Comparison of ENCODE assay signal across 10 cellular contexts in genomic region chr14:35155962-35156361, GRCh38. TPM values are rescaled to one million over a fixed set of nuclear protein-coding genes. Genes with fewer than 3 reads are reported as not detected.
DNase-seq lines count a peak whose midpoint lies in the region; TF ChIP-seq lines count a peak whose summit lies in the region.
"Had no signal": no experiment of that assay in that cellular context is flagged by ENCODE, and none has a peak within 500 bp of the region (broad histone marks: within the 10 kb centered on the region; RNA-seq: fewer than 3 reads in every experiment).

No MANE protein-coding gene starts in this region.

- no peaks in the 10 kb centered on the region for H3K27me3 Mint-ChIP-seq in MCF 10A (ENCODE audit: insufficient read depth, unreplicated experiment)

- CTCF ChIA-PET in MCF 10A (lab: Yijun Ruan, JAX), result interaction anchor here (0.6 to 1.3 kb wide), 5 partner anchors 56 to 483 kb away, joined by 3 to 6 read pairs (median 3); no protein-coding TSS in a partner anchor

- no peaks in the 10 kb centered on the region for H3K9me3 Mint-ChIP-seq in MCF 10A (ENCODE audit: unreplicated experiment)

- no peak overlapping the region for H3K4me3 ChIP-seq in breast epithelium
- no peak overlapping the region for H3K4me3 ChIP-seq in SJCRH30
- no peak overlapping the region for H3K4me3 ChIP-seq in fibroblast of the aortic adventitia (ENCODE audit: low read depth, low read length)
- no peak overlapping the region for H3K4me3 ChIP-seq in tibial nerve
- no peak overlapping the region for H3K4me3 ChIP-seq in MG63
- H3K4me3 ChIP-seq in coronary artery, result no peak overlapping the region
- H3K4me3 ChIP-seq: heart right ventricle had no signal

- POLR2A ChIA-PET in MCF 10A (lab: Yijun Ruan, JAX), result interaction anchor here (0.7 to 2.4 kb wide), 14 partner anchors 9 to 249 kb away, joined by 3 to 10 read pairs (median 4); partner anchors contain the start of genes NFKBIA, PPP2R3C and PSMA6

- WGBS in tibial nerve, 2 donors, result 7 to 13% methylated on average over 1 of the region's 1 CpG

- TF ChIP-seq EP300 in tibial nerve (IDR thresholded peaks at IDR 0.05), result no peak

- peak overlapping the region; percentile 62 for H3K27ac Mint-ChIP-seq in MCF 10A (ENCODE audit: low read depth, unreplicated experiment)

- H3K9me3 ChIP-seq in breast epithelium (no peaks in the 10 kb centered on the region), SJCRH30 (replicated peaks) (no peaks in the 10 kb centered on the region), tibial nerve (no peaks in the 10 kb centered on the region), MG63 (no peaks in the 10 kb centered on the region)
- H3K9me3 ChIP-seq: heart right ventricle had no signal

- no peak for TF ChIP-seq CTCF in MCF 10A (IDR thresholded peaks at IDR 0.05; ENCODE audit: unreplicated experiment)
- TF ChIP-seq CTCF in breast epithelium (IDR thresholded peaks at IDR 0.05), result no peak
- no peak for TF ChIP-seq CTCF in fibroblast of the aortic adventitia (IDR thresholded peaks at IDR 0.05; ENCODE audit: insufficient read depth, low read length)
- TF ChIP-seq CTCF in tibial nerve (IDR thresholded peaks at IDR 0.05), result no peak
- no peak for TF ChIP-seq CTCF in coronary artery (IDR thresholded peaks at IDR 0.05)

- H3K36me3 ChIP-seq in breast epithelium (no peaks in the 10 kb centered on the region), SJCRH30 (peaks cover 4% of the 10 kb centered on the region; the same call in 1 of the 2 replicates), tibial nerve (peaks cover 0 to 4% (median 0%) of the 10 kb centered on the region in 3 donors), MG63 (no peaks in the 10 kb centered on the region)

- H3K4me1 ChIP-seq in breast epithelium (no peaks in the 10 kb centered on the region), SJCRH30 (peaks cover 19% of the 10 kb centered on the region), tibial nerve (peaks cover 0 to 14% (median 8%) of the 10 kb centered on the region in 4 donors)

- H3K4me3 Mint-ChIP-seq in MCF 10A (ENCODE audit: unreplicated experiment), result no peak overlapping the region

- intact Hi-C loops in MCF 10A (cut with micrococcal nuclease) (loop anchor here (10.0 kb wide), 1 partner anchor 139 kb away; the partner anchor contains the start of gene PSMA6), breast epithelium (cut with DNase I; ENCODE audit: low total_unique reads) (no loop called here)

- H3K27me3 ChIP-seq in breast epithelium, result no peaks in the 10 kb centered on the region
- H3K27me3 ChIP-seq in SJCRH30, result no peaks in the 10 kb centered on the region
- no peaks in the 10 kb centered on the region for H3K27me3 ChIP-seq in tibial nerve
- no peaks in the 10 kb centered on the region for H3K27me3 ChIP-seq in MG63
- H3K27me3 ChIP-seq: heart right ventricle had no signal

- H3K27ac ChIP-seq in breast epithelium, result no peak overlapping the region
- peak overlapping the region; percentile 4; the same call in 1 of the 2 replicates for H3K27ac ChIP-seq in SJCRH30
- H3K27ac ChIP-seq in tibial nerve, result no peak overlapping the region
- H3K27ac ChIP-seq in coronary artery, result no peak overlapping the region

- peaks cover 31% of the 10 kb centered on the region for H3K36me3 Mint-ChIP-seq in MCF 10A (ENCODE audit: insufficient read depth, unreplicated experiment)

- no peak for TF ChIP-seq POLR2A in breast epithelium (IDR thresholded peaks at IDR 0.05)
- no peak for TF ChIP-seq POLR2A in tibial nerve (IDR thresholded peaks at IDR 0.05)

- H3K4me1 Mint-ChIP-seq in MCF 10A (ENCODE audit: insufficient read depth, unreplicated experiment), result peaks cover 37% of the 10 kb centered on the region

- BruUV-seq in MCF 10A (replicated peaks; lab: Mats Ljungman, UMichigan), result no TSS peak

- DNase-seq in MCF 10A (ENCODE audit: unreplicated experiment), result peak; percentile 59
- no peak for DNase-seq in breast epithelium (ENCODE audit: low spot score in 2 of 2)
- peak; percentile 27 to 69 for DNase-seq in SJCRH30
- peak; percentile 73 for DNase-seq in fibroblast of the aortic adventitia (ENCODE audit: low read depth)
- DNase-seq in tibial nerve (ENCODE audit: low spot score in 2 of 2), result no peak
- DNase-seq in MG63, result no peak
- no peak for DNase-seq in coronary artery (ENCODE audit: low spot score)
- no peak for DNase-seq in anterior cingulate cortex (lab: John Stamatoyannopoulos, UW)
- DNase-seq: heart right ventricle, T-helper 9 cell had no signal

RNA-seq across cellular contexts. Expression of gene PRORP, which starts 33.6 kb away (rescaled TPM):
- 27.9 and 30.5 TPM in 2 replicates for total RNA-seq in MCF 10A (2022)
- 10 to 100 TPM; 12.0 to 41.6 (median 25.2) TPM for total RNA-seq in breast epithelium
- 42.8 and 51.2 TPM in 2 replicates for total RNA-seq in SJCRH30 (2014; rRNA removed; shearing (Covaris generic))
- total RNA-seq in fibroblast of the aortic adventitia (ENCODE audit: low replicate concordance), result 8.9 and 36.2 TPM in 2 replicates
- total RNA-seq in tibial nerve, result 10 to 100 TPM; 20.5 to 31.2 (median 25.8) TPM
- total RNA-seq in MG63 (2014; rRNA removed; shearing (Covaris generic); ENCODE audit: low replicate concordance), result 17.8 and 21.2 TPM in 2 replicates

RNA-seq across cellular contexts. Expression of gene PPP2R3C, which starts 34.2 kb away (rescaled TPM):
- 16.9 and 21.6 TPM in 2 replicates for total RNA-seq in MCF 10A (2022)
- 10 to 100 TPM; 28.2 to 32.1 (median 28.6) TPM for total RNA-seq in breast epithelium
- total RNA-seq in SJCRH30 (2014; rRNA removed; shearing (Covaris generic)), result 34.7 and 43.6 TPM in 2 replicates
- 26.2 and 51.1 TPM in 2 replicates for total RNA-seq in fibroblast of the aortic adventitia (ENCODE audit: low replicate concordance)
- 10 to 100 TPM; 14.9 to 29.7 (median 20.2) TPM for total RNA-seq in tibial nerve
- 13.3 and 18.0 TPM in 2 replicates for total RNA-seq in MG63 (2014; rRNA removed; shearing (Covaris generic); ENCODE audit: low replicate concordance)

Comparison
In these comparisons a context has a peak if more than half of its experiments do, and no peak if none do; other contexts are left out.
1. DNase-seq: peak in MCF 10A (single experiment), SJCRH30 (2 of 2) and fibroblast of the aortic adventitia (single experiment); none in breast epithelium (0 of 2), tibial nerve (0 of 2), MG63 (single experiment), coronary artery (single experiment) and anterior cingulate cortex (0 of 58).